Comparison of ENCODE assay signal across 22 cellular contexts in the genomic region with DNA sequence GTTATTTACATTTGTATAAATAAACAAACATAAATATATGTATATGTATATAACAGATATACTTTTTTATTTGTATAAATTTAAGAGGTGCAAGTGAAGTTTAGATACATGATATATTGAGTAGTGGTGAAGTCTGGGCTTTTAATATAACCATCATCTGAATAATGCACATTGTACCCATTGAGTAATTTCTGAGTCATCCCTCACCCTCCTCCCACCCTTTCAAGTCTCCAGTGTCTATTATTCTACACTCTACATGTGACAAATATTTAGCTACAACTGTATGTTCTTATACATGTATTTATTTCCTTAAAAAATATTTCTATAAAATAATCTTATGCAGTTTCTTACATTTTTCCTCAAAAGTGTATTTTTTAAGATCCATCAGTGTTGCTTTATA.
DNase-seq lines count a peak whose midpoint lies in the region; ATAC-seq, FAIRE-seq and TF ChIP-seq lines count a peak whose summit lies in the region.
"Had no signal": no experiment of that assay in that cellular context is flagged by ENCODE, and none has a peak within 500 bp of the region (broad histone marks: within the 10 kb centered on the region; RNA-seq: fewer than 3 reads in every experiment).

No MANE protein-coding gene starts in this region.

- H3K4me3 ChIP-seq in fibroblast of mammary gland (ENCODE audit: control insufficient read depth, low read depth, low read length) (no peak overlapping the region), adrenal gland (no peak overlapping the region)
- H3K4me3 ChIP-seq: A549, K562 had no signal

- H3K9me3 ChIP-seq in adrenal gland (replicated peaks in 1 of 3), result no peaks in the 10 kb centered on the region
- H3K9me3 ChIP-seq: A549, BE2C had no signal

- H3K27me3 ChIP-seq in adrenal gland, result no peaks in the 10 kb centered on the region
- H3K27me3 ChIP-seq: BE2C had no signal

- TF ChIP-seq POLR2A in H54 (IDR thresholded peaks at IDR 0.05; ENCODE audit: low read depth, low read length), result no peak
- TF ChIP-seq POLR2A in adrenal gland (IDR thresholded peaks at IDR 0.05), result no peak

- H3K36me3 ChIP-seq in adrenal gland (replicated peaks in 1 of 2), result no peaks in the 10 kb centered on the region
- H3K36me3 ChIP-seq: BE2C had no signal

- no peaks in the 10 kb centered on the region for H3K4me1 ChIP-seq in adrenal gland (replicated peaks in 1 of 2)
- H3K4me1 ChIP-seq: A549, BE2C had no signal

- no peak for ATAC-seq in GM18868 (IDR thresholded peaks at IDR 0.05; ENCODE audit: unreplicated experiment)
- ATAC-seq: A549, HepG2, K562 had no signal

- no peak overlapping the region for H3K27ac ChIP-seq in adrenal gland
- H3K27ac ChIP-seq: A549 had no signal

- FAIRE-seq in H54 (lab: Jason Lieb, UNC), result peak; percentile 6
- FAIRE-seq: A549, D721Med, GM12892, HepG2, K562 had no signal

- TF ChIP-seq CTCF in fibroblast of mammary gland (conservative IDR thresholded peaks at IDR 0.05; ENCODE audit: control insufficient read depth, insufficient read depth, low read depth, low read length) (no peak), adrenal gland (IDR thresholded peaks at IDR 0.05) (no peak)

- intact Hi-C loops in adrenal gland (cut with DNase I), result no loop called here

- DNase-seq in EL (peak; percentile 7), H54 (ENCODE audit: insufficient read length, low spot score) (no peak), RKO (ENCODE audit: low spot score) (peak; percentile 32), fibroblast of mammary gland (ENCODE audit: low read depth) (peak; percentile 40), NCI-H2196 treated with DMSO at 0.1 percent for 48 hours (lab: John Stamatoyannopoulos, UW; ENCODE audit: unreplicated experiment) (no peak), adrenal gland (no peak)
- DNase-seq in activated naive CD4-positive, alpha-beta T cell (lab: John Stamatoyannopoulos, UW), result no peak
- DNase-seq: BE2C, DMS79, HFFc6, NCI-H1092, NCI-H1436, NCI-H2029, NCI-H2171, Right ventricle myocardium superior, SW 1271 had no signal

Comparison
In these comparisons a context has a peak if more than half of its experiments do, and no peak if none do; other contexts are left out.
1. DNase-seq: peak in EL (single experiment), RKO (single experiment) and fibroblast of mammary gland (single experiment); none in H54 (single experiment), NCI-H2196 treated with DMSO at 0.1 percent for 48 hours (single experiment), activated naive CD4-positive, alpha-beta T cell (0 of 4) and adrenal gland (0 of 7).